ENCODE assay signal across 15 cellular contexts in the genomic region with DNA sequence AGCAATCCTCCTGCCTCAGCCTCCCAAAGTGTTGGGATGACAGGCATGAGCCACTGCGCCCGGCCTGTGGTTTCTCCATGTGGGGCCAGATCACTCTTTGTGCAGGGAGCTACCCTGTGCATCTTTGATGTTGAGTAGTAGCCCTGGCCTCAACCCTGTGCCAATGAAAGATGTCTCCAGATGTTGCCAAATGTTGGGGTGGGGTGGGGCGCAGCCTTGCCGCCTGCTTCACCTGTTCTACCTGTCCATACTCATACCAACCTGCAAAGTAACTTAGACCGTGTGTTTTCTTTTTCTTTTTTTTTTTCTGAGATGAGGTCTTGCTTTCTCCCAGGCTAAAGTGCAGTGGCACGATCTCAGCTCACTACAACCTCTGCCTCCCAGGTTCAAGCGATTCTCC. TPM values are rescaled to one million over a fixed set of nuclear protein-coding genes. Genes with fewer than 3 reads are reported as not detected.
A peak's percentile ranks its signal among the peaks of the same experiment; 100 is the strongest.
DNase-seq lines count a peak whose midpoint lies in the region; TF ChIP-seq lines count a peak whose summit lies in the region.
"Had no signal": no experiment of that assay in that cellular context is flagged by ENCODE, and none has a peak within 500 bp of the region (broad histone marks: within the 10 kb centered on the region; RNA-seq: fewer than 3 reads in every experiment).

No MANE protein-coding gene starts in this region.

- H3K27ac Mint-ChIP-seq in activated T-cell treated with anti-CD3 and anti-CD28 coated beads, Interleukin-2, amount 50 U/mL, for 24 hours = peak overlapping the region; percentile 98
- peak overlapping the region; percentile 76 for H3K27ac Mint-ChIP-seq in activated CD4-positive, alpha-beta memory T cell treated with anti-CD3 and anti-CD28 coated beads, Interleukin-2, amount 10 ng/mL, durations not matched to agents 7 days and 5 days

- H3K27me3 ChIP-seq in suprapubic skin (no peaks in the 10 kb centered on the region), Peyer's patch (no peaks in the 10 kb centered on the region)
- H3K27me3 ChIP-seq: dorsolateral prefrontal cortex, MG63, right lobe of liver had no signal

- no peaks in the 10 kb centered on the region for H3K27me3 Mint-ChIP-seq in activated T-cell treated with anti-CD3 and anti-CD28 coated beads, Interleukin-2, amount 50 U/mL, for 24 hours
- no peaks in the 10 kb centered on the region for H3K27me3 Mint-ChIP-seq in activated CD4-positive, alpha-beta memory T cell treated with anti-CD3 and anti-CD28 coated beads, Interleukin-2, amount 10 ng/mL, durations not matched to agents 7 days and 5 days

- H3K36me3 ChIP-seq in suprapubic skin (no peaks in the 10 kb centered on the region), Peyer's patch (no peaks in the 10 kb centered on the region)
- H3K36me3 ChIP-seq: MG63, right lobe of liver had no signal

- no peak for DNase-seq in activated T-cell treated with anti-CD3 and anti-CD28 coated beads, Interleukin-2, amount 50 U/mL, for 24 hours
- no peak for DNase-seq in activated T-cell treated with anti-CD3 and anti-CD28 coated beads for 4 hours
- no peak for DNase-seq in activated CD4-positive, alpha-beta memory T cell treated with anti-CD3 and anti-CD28 coated beads, Interleukin-2, amount 10 ng/mL, durations not matched to agents 7 days and 5 days
- DNase-seq in iPS-NIHi11 (ENCODE audit: low spot score) = peak; percentile 2
- no peak for DNase-seq in suprapubic skin (ENCODE audit: low spot score in 2 of 2)
- no peak for DNase-seq in NCI-H524 (lab: John Stamatoyannopoulos, UW)
- no peak for DNase-seq in DMS79 treated with DMSO at 0.1 percent for 48 hours (lab: John Stamatoyannopoulos, UW)
- DNase-seq in Peyer's patch = no peak
- DNase-seq: ACHN; dorsolateral prefrontal cortex; MG63; NK-92 treated with Interleukin-12 subunit alpha and Interleukin-12 subunit beta, amount 100 ng/mL, for 24 hours; right lobe of liver; stimulated activated CD4-positive, alpha-beta T cell treated with anti-CD3 and anti-CD28 coated beads, Interleukin-4, amount 100 ng/mL, for 24 hours had no signal

- TF ChIP-seq POLR2A in suprapubic skin (IDR thresholded peaks at IDR 0.05) (no peak), Peyer's patch (IDR thresholded peaks at IDR 0.05) (no peak)

- TF ChIP-seq EP300 in suprapubic skin (IDR thresholded peaks at IDR 0.05) = no peak

- H3K4me1 ChIP-seq in suprapubic skin (peaks cover 69% of the 10 kb centered on the region), Peyer's patch (peaks cover 7 to 47% (median 20%) of the 10 kb centered on the region in 4 donors)

- POLR2A ChIA-PET in activated CD4-positive, alpha-beta memory T cell treated with anti-CD3 and anti-CD28 coated beads, Interleukin-2, amount 10 ng/mL, durations not matched to agents 7 days and 5 days (lab: Charles Lee) = interaction anchor here (1.3 to 12.6 kb wide), 3 partner anchors 14 to 25 kb away, joined by 3 to 335 read pairs (median 260); a partner anchor contains a TSS

- peak overlapping the region; percentile 3 for H3K4me3 Mint-ChIP-seq in activated T-cell treated with anti-CD3 and anti-CD28 coated beads, Interleukin-2, amount 50 U/mL, for 24 hours
- H3K4me3 Mint-ChIP-seq in activated CD4-positive, alpha-beta memory T cell treated with anti-CD3 and anti-CD28 coated beads, Interleukin-2, amount 10 ng/mL, durations not matched to agents 7 days and 5 days = peak overlapping the region; percentile 27

- H3K9me3 ChIP-seq in suprapubic skin (no peaks in the 10 kb centered on the region), Peyer's patch (no peaks in the 10 kb centered on the region)
- H3K9me3 ChIP-seq: MG63, right lobe of liver had no signal

- H3K4me3 ChIP-seq in suprapubic skin = no peak overlapping the region
- no peak overlapping the region for H3K4me3 ChIP-seq in Peyer's patch
- H3K4me3 ChIP-seq: dorsolateral prefrontal cortex, lung, MG63, right lobe of liver had no signal

- H3K36me3 Mint-ChIP-seq in activated T-cell treated with anti-CD3 and anti-CD28 coated beads, Interleukin-2, amount 50 U/mL, for 24 hours (ENCODE audit: low read depth) = peaks cover 7% of the 10 kb centered on the region
- peaks cover 16% of the 10 kb centered on the region for H3K36me3 Mint-ChIP-seq in activated CD4-positive, alpha-beta memory T cell treated with anti-CD3 and anti-CD28 coated beads, Interleukin-2, amount 10 ng/mL, durations not matched to agents 7 days and 5 days (ENCODE audit: low read depth)

- no peak for TF ChIP-seq CTCF in suprapubic skin (IDR thresholded peaks at IDR 0.05)
- no peak for TF ChIP-seq CTCF in Peyer's patch (IDR thresholded peaks at IDR 0.05)

- H3K27ac ChIP-seq in suprapubic skin (peak overlapping the region; percentile 90), Peyer's patch (no peak overlapping the region)
- H3K27ac ChIP-seq: right lobe of liver had no signal

- WGBS in suprapubic skin = 63% methylated on average over 7 of the region's 7 CpGs

- no peaks in the 10 kb centered on the region for H3K9me3 Mint-ChIP-seq in activated T-cell treated with anti-CD3 and anti-CD28 coated beads, Interleukin-2, amount 50 U/mL, for 24 hours
- no peaks in the 10 kb centered on the region for H3K9me3 Mint-ChIP-seq in activated CD4-positive, alpha-beta memory T cell treated with anti-CD3 and anti-CD28 coated beads, Interleukin-2, amount 10 ng/mL, durations not matched to agents 7 days and 5 days

- peaks cover 68% of the 10 kb centered on the region for H3K4me1 Mint-ChIP-seq in activated T-cell treated with anti-CD3 and anti-CD28 coated beads, Interleukin-2, amount 50 U/mL, for 24 hours (ENCODE audit: low read depth)
- peaks cover 71% of the 10 kb centered on the region for H3K4me1 Mint-ChIP-seq in activated CD4-positive, alpha-beta memory T cell treated with anti-CD3 and anti-CD28 coated beads, Interleukin-2, amount 10 ng/mL, durations not matched to agents 7 days and 5 days

- CTCF ChIA-PET in activated CD4-positive, alpha-beta memory T cell treated with anti-CD3 and anti-CD28 coated beads, Interleukin-2, amount 10 ng/mL, durations not matched to agents 7 days and 5 days (lab: Charles Lee) = interaction anchor here (1.9 to 4.6 kb wide), 2 partner anchors 16 to 23 kb away, joined by 9 to 28 read pairs; no protein-coding TSS in a partner anchor

RNA-seq across cellular contexts. Expression of a gene that starts 20.9 kb away (rescaled TPM):
- total RNA-seq in activated CD4-positive, alpha-beta memory T cell treated with anti-CD3 and anti-CD28 coated beads, Interleukin-2, amount 10 ng/mL, durations not matched to agents 7 days and 5 days = 100 to 1,000 TPM; 231 to 234 TPM
- total RNA-seq in suprapubic skin = 100 to 1,000 TPM; 154 to 377 (median 214) TPM
- total RNA-seq in Peyer's patch = 100 to 1,000 TPM in 1 of 4 donors, 10 to 100 TPM in 3; 72.2 to 229 (median 85.6) TPM

RNA-seq across cellular contexts. Expression of a gene that starts 21.0 kb away (rescaled TPM):
- 10 to 100 TPM; 69.0 to 72.2 TPM for total RNA-seq in activated CD4-positive, alpha-beta memory T cell treated with anti-CD3 and anti-CD28 coated beads, Interleukin-2, amount 10 ng/mL, durations not matched to agents 7 days and 5 days
- total RNA-seq in suprapubic skin (100 to 1,000 TPM in 1 of 4 donors, 10 to 100 TPM in 3; 71.9 to 110 (median 82.2) TPM), Peyer's patch (100 to 1,000 TPM in 2 of 4 donors, 10 to 100 TPM in 2; 78.1 to 199 (median 107) TPM)

RNA-seq across cellular contexts. Expression of a gene that starts 53.1 kb away (rescaled TPM):
- total RNA-seq in activated CD4-positive, alpha-beta memory T cell treated with anti-CD3 and anti-CD28 coated beads, Interleukin-2, amount 10 ng/mL, durations not matched to agents 7 days and 5 days = 10 to 100 TPM; 74.5 to 82.2 TPM
- total RNA-seq in suprapubic skin (10 to 100 TPM; 13.4 to 47.6 (median 35.3) TPM), Peyer's patch (10 to 100 TPM; 21.5 to 48.0 (median 37.1) TPM)

RNA-seq across cellular contexts. Expression of a gene that starts 54.6 kb away (rescaled TPM):
- total RNA-seq in activated CD4-positive, alpha-beta memory T cell treated with anti-CD3 and anti-CD28 coated beads, Interleukin-2, amount 10 ng/mL, durations not matched to agents 7 days and 5 days = 10 to 100 TPM; 29.4 to 29.7 TPM
- total RNA-seq in suprapubic skin = 10 to 100 TPM; 35.1 to 46.2 (median 40.6) TPM
- 10 to 100 TPM; 27.1 to 71.8 (median 28.3) TPM for total RNA-seq in Peyer's patch
